ENCODE assay signal across 8 cellular contexts in the genomic region with DNA sequence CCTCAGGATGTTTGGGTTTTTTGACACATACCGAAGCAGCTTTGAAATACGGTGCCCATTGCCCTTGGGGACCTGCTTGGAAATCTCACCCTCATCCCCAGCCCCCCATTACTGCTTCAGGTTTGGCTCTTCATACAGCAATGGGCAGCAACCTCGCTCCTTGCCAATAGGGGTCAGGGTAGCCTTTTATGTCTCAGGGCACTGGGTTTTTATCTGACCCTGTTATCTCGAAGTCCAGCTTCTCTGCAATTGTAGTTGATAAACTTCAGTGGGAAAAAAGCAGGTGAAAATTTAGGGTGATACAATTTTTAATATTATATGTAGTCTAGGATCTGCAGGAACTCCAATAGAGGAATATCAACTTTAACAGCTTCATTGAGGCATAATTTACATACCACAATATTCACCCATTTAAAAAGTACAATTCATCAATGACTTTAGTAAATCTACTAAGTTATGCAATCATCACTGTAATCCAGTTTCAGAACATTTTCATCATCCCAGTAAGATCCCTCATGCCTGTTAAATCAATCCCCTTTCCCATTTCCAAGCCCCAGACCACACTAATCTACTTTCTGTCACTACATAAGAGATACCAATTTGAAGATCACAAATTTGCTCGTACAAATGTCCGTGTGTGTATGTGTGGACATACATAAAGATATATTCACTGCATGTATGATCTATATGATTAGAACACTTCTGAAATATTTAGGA.
DNase-seq lines count a peak whose midpoint lies in the region; ATAC-seq and TF ChIP-seq lines count a peak whose summit lies in the region.

No MANE protein-coding gene starts in this region.

- TF ChIP-seq CTCF in Loucy (conservative IDR thresholded peaks at IDR 0.05; ENCODE audit: low read length) (peak; percentile 96), body of pancreas (IDR thresholded peaks at IDR 0.05) (peak in 6 of 7 experiments; percentile 45 to 67 (median 59)), nephron (IDR thresholded peaks at IDR 0.05; ENCODE audit: unreplicated experiment in 3 of 3) (peak; percentile 21 to 49 (median 35))

- H4K20me1 ChIP-seq in Loucy (ENCODE audit: insufficient read depth, low read length, poor library complexity, severe bottlenecking), result no peaks in the 10 kb centered on the region

- no peaks in the 10 kb centered on the region for H3K9me3 ChIP-seq in Loucy (ENCODE audit: insufficient read depth, low read depth, low read length)
- no peaks in the 10 kb centered on the region for H3K9me3 ChIP-seq in body of pancreas

- no peak overlapping the region for H2AFZ ChIP-seq in Loucy (ENCODE audit: low read length)

- intact Hi-C loops in body of pancreas (cut with DNase I), result no loop called here

- H3K4me1 ChIP-seq in Loucy (ENCODE audit: insufficient read depth, low read length, poor library complexity, severe bottlenecking) (peaks cover 11% of the 10 kb centered on the region), body of pancreas (peaks cover 33% of the 10 kb centered on the region)

- H3K9ac ChIP-seq in Loucy (ENCODE audit: low read depth, low read length, poor library complexity, severe bottlenecking), result no peak overlapping the region

- H3K4me2 ChIP-seq in Loucy (ENCODE audit: low read depth, low read length, poor library complexity, severe bottlenecking), result no peak overlapping the region

- peak; percentile 4 for DNase-seq in NOMO-1 treated with DMSO at 0.1 percent for 48 hours (lab: John Stamatoyannopoulos, UW; ENCODE audit: unreplicated experiment)
- no peak for DNase-seq in NOMO-1 treated with dmso at 0.1 percent for 144 hours (lab: John Stamatoyannopoulos, UW; ENCODE audit: unreplicated experiment)
- DNase-seq in body of pancreas, result peak; percentile 34 to 67 (median 48)
- no peak for DNase-seq in RPMI8226

- H3K9me2 ChIP-seq in Loucy (replicated peaks; ENCODE audit: low read depth, low read length), result no peaks in the 10 kb centered on the region

- TF ChIP-seq POLR2A in body of pancreas (IDR thresholded peaks at IDR 0.05), result no peak

- H3K4me3 ChIP-seq in Loucy (ENCODE audit: low read length, poor library complexity, severe bottlenecking) (no peak overlapping the region), body of pancreas (no peak overlapping the region)

- 29 to 31% methylated on average over 6 of the region's 6 CpGs for WGBS in body of pancreas, 2 donors

- H3K79me2 ChIP-seq in Loucy (ENCODE audit: insufficient read depth, low read length), result no peaks in the 10 kb centered on the region

- no peaks in the 10 kb centered on the region for H3K36me3 Mint-ChIP-seq in nephron (ENCODE audit: low read depth)

- H3K4me1 Mint-ChIP-seq in nephron, result peaks cover 58% of the 10 kb centered on the region

- H3K27me3 ChIP-seq in Loucy (ENCODE audit: insufficient read depth, low read length, poor library complexity, severe bottlenecking) (no peaks in the 10 kb centered on the region), body of pancreas (no peaks in the 10 kb centered on the region)

- no peaks in the 10 kb centered on the region for H3K36me3 ChIP-seq in Loucy (ENCODE audit: insufficient read depth, low read length)
- H3K36me3 ChIP-seq in body of pancreas (replicated peaks in 1 of 2; ENCODE audit: insufficient read depth in 1 of 2, low read depth in 2 of 2), result no peaks in the 10 kb centered on the region

- no peaks in the 10 kb centered on the region for H3F3A ChIP-seq in Loucy (ENCODE audit: low read depth)

- H3K27ac Mint-ChIP-seq in nephron, result no peak overlapping the region

- no peaks in the 10 kb centered on the region for H3K9me3 Mint-ChIP-seq in nephron

- no peak overlapping the region for H3K27ac ChIP-seq in body of pancreas

- no peak overlapping the region for H3K4me3 Mint-ChIP-seq in nephron

- H3K27me3 Mint-ChIP-seq in nephron (ENCODE audit: low read depth), result no peaks in the 10 kb centered on the region

- peak; percentile 51 for ATAC-seq in body of pancreas
- no peak for ATAC-seq in HG03039 (IDR thresholded peaks at IDR 0.05; ENCODE audit: unreplicated experiment)
- ATAC-seq in GM21723 (IDR thresholded peaks at IDR 0.05; ENCODE audit: unreplicated experiment), result no peak

Comparison
In these comparisons a context has a peak if more than half of its experiments do, and no peak if none do; other contexts are left out.
1. DNase-seq: peak in NOMO-1 treated with DMSO at 0.1 percent for 48 hours (single experiment) and body of pancreas (4 of 4); none in NOMO-1 treated with dmso at 0.1 percent for 144 hours (single experiment) and RPMI8226 (single experiment).
2. CTCF ChIP-seq: peak in every context shown above with its lines; median percentile 96 in Loucy; 59 in body of pancreas; 35 in nephron.